In genomic region chr1:231059566-231060193, GRCh38 we compare ENCODE assay signal across 22 cellular contexts. TPM values are rescaled to one million over a fixed set of nuclear protein-coding genes. Genes with fewer than 3 reads are reported as not detected.
DNase-seq lines count a peak whose midpoint lies in the region; ATAC-seq and TF ChIP-seq lines count a peak whose summit lies in the region.
"Had no signal": no experiment of that assay in that cellular context is flagged by ENCODE, and none has a peak within 500 bp of the region (broad histone marks: within the 10 kb centered on the region; RNA-seq: fewer than 3 reads in every experiment).

No MANE protein-coding gene starts in this region.

- peaks cover 0 to 7% of the 10 kb centered on the region in 2 experiments; a peak in 2 of 4 replicates for H3K4me1 ChIP-seq in SK-N-SH (ENCODE audit: control insufficient read depth in 1 of 2, insufficient read depth in 2 of 2, low read depth in 1 of 2, low read length in 1 of 2)
- H3K4me1 ChIP-seq: ascending aorta, lower lobe of right lung, psoas muscle, transverse colon had no signal

- no peaks in the 10 kb centered on the region for H4K20me1 ChIP-seq in SK-N-SH (ENCODE audit: insufficient read depth)

- no peaks in the 10 kb centered on the region for H3K4me1 Mint-ChIP-seq in activated CD4-positive, alpha-beta memory T cell treated with anti-CD3 and anti-CD28 coated beads for 36 hours (ENCODE audit: low read depth)
- H3K4me1 Mint-ChIP-seq: stimulated activated naive CD8-positive, alpha-beta T cell treated with anti-CD3 and anti-CD28 coated beads, Interleukin-15, amount 100 ng/mL, for 72 hours had no signal

- intact Hi-C loops in activated CD4-positive, alpha-beta memory T cell treated with anti-CD3 and anti-CD28 coated beads for 36 hours (cut with micrococcal nuclease): no loop called here

- H3K36me3 Mint-ChIP-seq in activated CD4-positive, alpha-beta memory T cell treated with anti-CD3 and anti-CD28 coated beads for 36 hours: no peaks in the 10 kb centered on the region

- no peak overlapping the region for H2AFZ ChIP-seq in SK-N-SH (ENCODE audit: low read depth)

- 7% methylated on average over 1 of the region's 1 CpG for WGBS in SK-N-SH (ENCODE audit: low lambda C conversion rate)

- peaks cover 5% of the 10 kb centered on the region for H3K9me3 Mint-ChIP-seq in activated CD4-positive, alpha-beta memory T cell treated with anti-CD3 and anti-CD28 coated beads for 36 hours
- H3K9me3 Mint-ChIP-seq: activated CD4-positive, alpha-beta T cell treated with anti-CD3 and anti-CD28 coated beads, Interleukin-2, amount 10 ng/mL, durations not matched to agents 7 days and 5 days; activated T-helper 1 cell treated with anti-CD3 and anti-CD28 coated beads, Interleukin-12 subunit alpha, Interleukin-12 subunit beta, Interleukin-2, Interleukin-4 antibody, amounts not matched to agents 30 ng/mL and 10 ng/mL and 1 ng/mL, durations not matched to agents 14 hours and 24 hours and 36 hours; CD4-positive, alpha-beta T cell; stimulated activated naive CD8-positive, alpha-beta T cell treated with anti-CD3 and anti-CD28 coated beads, Interleukin-15, amount 100 ng/mL, for 72 hours had no signal

- peak overlapping the region; percentile 10; the same call in 1 of the 2 replicates for H3K4me2 ChIP-seq in SK-N-SH

- ATAC-seq in HG02642 (IDR thresholded peaks at IDR 0.05; ENCODE audit: poor library complexity, unreplicated experiment): no peak
- ATAC-seq: lower lobe of right lung; psoas muscle; stimulated activated naive CD8-positive, alpha-beta T cell treated with anti-CD3 and anti-CD28 coated beads, Interleukin-15, amount 100 ng/mL, for 72 hours had no signal

- DNase-seq in HCEC 1CT (peak; percentile 44), SK-N-SH (peak; percentile 64), fibroblast of peridontal ligament (ENCODE audit: extremely low read depth) (peak; percentile 10), renal cortical epithelial cell (ENCODE audit: low read depth) (peak; percentile 65), medulla oblongata (ENCODE audit: extremely low spot score) (no peak)
- DNase-seq in activated CD4-positive, alpha-beta memory T cell treated with anti-CD3 and anti-CD28 coated beads for 36 hours: no peak
- DNase-seq: activated CD4-positive, alpha-beta T cell treated with anti-CD3 and anti-CD28 coated beads, Interleukin-2, amount 10 ng/mL, durations not matched to agents 7 days and 5 days; activated naive CD4-positive, alpha-beta T cell treated with anti-CD3 and anti-CD28 coated beads, Interleukin-2, amount 50 U/mL, for 16 hours; CD4-positive, alpha-beta T cell; DMS 273 treated with DMSO at 0.1 percent for 48 hours; GF-D8; Kasumi-1; lower lobe of right lung; NCI-H187; NCI-H526; psoas muscle; stimulated activated naive CD8-positive, alpha-beta T cell treated with anti-CD3 and anti-CD28 coated beads, Interleukin-15, amount 100 ng/mL, for 72 hours; T-helper 9 cell; transverse colon had no signal

- CTCF ChIA-PET in SK-N-SH (lab: Yijun Ruan, JAX): interaction anchor here (1.3 to 2.9 kb wide), 2 partner anchors 24 to 151 kb away, joined by 4 to 9 read pairs; no protein-coding TSS in a partner anchor
- CTCF ChIA-PET in activated CD4-positive, alpha-beta memory T cell treated with anti-CD3 and anti-CD28 coated beads for 36 hours (lab: Charles Lee): no interaction called here

- no peak overlapping the region for H3K27ac Mint-ChIP-seq in activated CD4-positive, alpha-beta memory T cell treated with anti-CD3 and anti-CD28 coated beads for 36 hours
- H3K27ac Mint-ChIP-seq: activated CD4-positive, alpha-beta T cell treated with anti-CD3 and anti-CD28 coated beads, Interleukin-2, amount 10 ng/mL, durations not matched to agents 7 days and 5 days; activated T-helper 1 cell treated with anti-CD3 and anti-CD28 coated beads, Interleukin-12 subunit alpha, Interleukin-12 subunit beta, Interleukin-2, Interleukin-4 antibody, amounts not matched to agents 30 ng/mL and 10 ng/mL and 1 ng/mL, durations not matched to agents 14 hours and 24 hours and 36 hours; CD4-positive, alpha-beta T cell; stimulated activated naive CD8-positive, alpha-beta T cell treated with anti-CD3 and anti-CD28 coated beads, Interleukin-15, amount 100 ng/mL, for 72 hours had no signal

- H3K9me2 ChIP-seq in SK-N-SH: no peaks in the 10 kb centered on the region

- no peak overlapping the region for H3K4me3 ChIP-seq in SK-N-SH (ENCODE audit: low read depth in 2 of 2, low read length in 1 of 2)
- H3K4me3 ChIP-seq: ascending aorta, lower lobe of right lung, psoas muscle, transverse colon had no signal

- H3K79me2 ChIP-seq in SK-N-SH (ENCODE audit: insufficient read depth): no peaks in the 10 kb centered on the region

- no peak overlapping the region for H3K4me3 Mint-ChIP-seq in activated CD4-positive, alpha-beta memory T cell treated with anti-CD3 and anti-CD28 coated beads for 36 hours
- H3K4me3 Mint-ChIP-seq: activated CD4-positive, alpha-beta T cell treated with anti-CD3 and anti-CD28 coated beads, Interleukin-2, amount 10 ng/mL, durations not matched to agents 7 days and 5 days; activated T-helper 1 cell treated with anti-CD3 and anti-CD28 coated beads, Interleukin-12 subunit alpha, Interleukin-12 subunit beta, Interleukin-2, Interleukin-4 antibody, amounts not matched to agents 30 ng/mL and 10 ng/mL and 1 ng/mL, durations not matched to agents 14 hours and 24 hours and 36 hours; CD4-positive, alpha-beta T cell; stimulated activated naive CD8-positive, alpha-beta T cell treated with anti-CD3 and anti-CD28 coated beads, Interleukin-15, amount 100 ng/mL, for 72 hours had no signal

- no peaks in the 10 kb centered on the region for H3K36me3 ChIP-seq in SK-N-SH (replicated peaks in 1 of 2; ENCODE audit: control insufficient read depth in 1 of 2, insufficient read depth in 2 of 2, low read length in 1 of 2)
- H3K36me3 ChIP-seq: ascending aorta, lower lobe of right lung, transverse colon had no signal

- peaks cover 3% of the 10 kb centered on the region for H3K27me3 Mint-ChIP-seq in activated CD4-positive, alpha-beta memory T cell treated with anti-CD3 and anti-CD28 coated beads for 36 hours

- no peak; the same call in 1 of the 2 replicates for TF ChIP-seq RAD21 in SK-N-SH (IDR thresholded peaks at IDR 0.05; ENCODE audit: low read length)

- H3K9ac ChIP-seq in SK-N-SH: no peak overlapping the region

- no peaks in the 10 kb centered on the region for H3F3A ChIP-seq in SK-N-SH (replicated peaks; ENCODE audit: insufficient read depth)

- H3K27me3 ChIP-seq in SK-N-SH (ENCODE audit: insufficient read depth): no peaks in the 10 kb centered on the region
- H3K27me3 ChIP-seq: ascending aorta, transverse colon had no signal

- POLR2A ChIA-PET in SK-N-SH (lab: Yijun Ruan, JAX): interaction anchor here (0.6 kb wide), 1 partner anchor 301 kb away, joined by 3 read pairs; no protein-coding TSS in a partner anchor
- POLR2A ChIA-PET in activated CD4-positive, alpha-beta memory T cell treated with anti-CD3 and anti-CD28 coated beads for 36 hours (lab: Charles Lee): no interaction called here

- TF ChIP-seq EP300 in SK-N-SH (IDR thresholded peaks at IDR 0.05; ENCODE audit: borderline replicate concordance in 1 of 2, low read depth in 1 of 2, low read length in 1 of 2): peak in 1 of 2 experiments; percentile 92; a peak in 2 of 4 replicates

- no peak for TF ChIP-seq CTCF in SK-N-SH (IDR thresholded peaks at IDR 0.05)

- no peaks in the 10 kb centered on the region for H3K9me3 ChIP-seq in SK-N-SH
- H3K9me3 ChIP-seq: ascending aorta, transverse colon had no signal

- no peak overlapping the region for H3K27ac ChIP-seq in SK-N-SH (ENCODE audit: low read depth in 2 of 2, low read length in 1 of 2)
- H3K27ac ChIP-seq: ascending aorta, lower lobe of right lung, psoas muscle, transverse colon had no signal

TF ChIP-seq in SK-N-SH, 30 proteins besides CTCF, POLR2A, EP300 and RAD21 (continues in another document):
- TF ChIP-seq JUND (IDR thresholded peaks at IDR 0.05) (peak; percentile 46; the same call in 1 of the 2 replicates), GATA2 (CRISPR knock-in tag; IDR thresholded peaks at IDR 0.05) (peak; percentile 100), ZBTB33 (IDR thresholded peaks at IDR 0.05; ENCODE audit: borderline replicate concordance, low read depth) (no peak), RCOR1 (IDR thresholded peaks at IDR 0.05; ENCODE audit: low read length) (peak; percentile 100), TCF12 (IDR thresholded peaks at IDR 0.05) (peak; percentile 56), TEAD4 (IDR thresholded peaks at IDR 0.05; ENCODE audit: borderline replicate concordance, insufficient read depth) (0 out of 2 replicates have a peak, but pooled peaks have one; percentile 26), NFIC (IDR thresholded peaks at IDR 0.05; ENCODE audit: borderline replicate concordance) (no peak), ELF1 (IDR thresholded peaks at IDR 0.05) (no peak), SIN3A (IDR thresholded peaks at IDR 0.05; ENCODE audit: borderline replicate concordance, low read depth, low read length) (no peak), FOXJ3 (CRISPR knock-in tag; IDR thresholded peaks at IDR 0.05) (peak; percentile 93), MXI1 (IDR thresholded peaks at IDR 0.05; ENCODE audit: low read depth, low read length) (0 out of 2 replicates have a peak, but pooled peaks have one; percentile 15), POLR2AphosphoS5 (IDR thresholded peaks at IDR 0.05; ENCODE audit: low read depth, low read length) (peak; percentile 50; the same call in 1 of the 2 replicates), NRF1 (IDR thresholded peaks at IDR 0.05; ENCODE audit: low read depth, low read length) (no peak), FOSL2 (IDR thresholded peaks at IDR 0.05; ENCODE audit: borderline replicate concordance, low read depth) (0 out of 2 replicates have a peak, but pooled peaks have one; percentile 36)

RNA-seq across cellular contexts. Expression of gene FAM89A, which starts 19.6 kb away (rescaled TPM):
- polyA plus RNA-seq in SK-N-SH (2012; rRNA removed): 2.7 and 3.9 TPM in 2 replicates
- polyA plus RNA-seq in SK-N-SH (2012; cell fraction: cytosol; rRNA removed): 3.2 and 3.6 TPM in 2 replicates
- polyA plus RNA-seq in SK-N-SH (2012; cell fraction: nucleus; rRNA removed): 0.92 and 1.0 TPM in 2 replicates
- total RNA-seq in renal cortical epithelial cell: 2.4 and 3.2 TPM in 2 replicates
- 10 to 100 TPM; 14.3 to 15.1 TPM for total RNA-seq in activated CD4-positive, alpha-beta memory T cell treated with anti-CD3 and anti-CD28 coated beads for 36 hours

Comparison
In these comparisons a context has a peak if more than half of its experiments do, and no peak if none do; other contexts are left out.
1. DNase-seq: peak in HCEC 1CT (single experiment), SK-N-SH (single experiment), fibroblast of peridontal ligament (single experiment) and renal cortical epithelial cell (single experiment); none in medulla oblongata (single experiment) and activated CD4-positive, alpha-beta memory T cell treated with anti-CD3 and anti-CD28 coated beads for 36 hours (single experiment).